ENCODE assay signal across 18 cellular contexts in genomic region chr19:6242677-6243076, GRCh38. TPM values are rescaled to one million over a fixed set of nuclear protein-coding genes. Genes with fewer than 3 reads are reported as not detected.
DNase-seq lines count a peak whose midpoint lies in the region; ATAC-seq, FAIRE-seq and TF ChIP-seq lines count a peak whose summit lies in the region.
"Had no signal": no experiment of that assay in that cellular context is flagged by ENCODE, and none has a peak within 500 bp of the region (broad histone marks: within the 10 kb centered on the region; RNA-seq: fewer than 3 reads in every experiment).

No MANE protein-coding gene starts in this region.

- H3K9ac ChIP-seq in GM23248: no peak overlapping the region

- no peaks in the 10 kb centered on the region for H3K36me3 Mint-ChIP-seq in natural killer cell treated with Interleukin-12 subunit alpha and Interleukin-12 subunit beta and Interleukin-15 and Interleukin-18, amount 100 ng/mL, for 72 hours
- H3K36me3 Mint-ChIP-seq in natural killer cell (no peaks in the 10 kb centered on the region), nephron (ENCODE audit: low read depth) (peaks cover 36% of the 10 kb centered on the region)

- no peaks in the 10 kb centered on the region for H3K9me2 ChIP-seq in GM23248 (ENCODE audit: insufficient read depth)

- peaks cover 96% of the 10 kb centered on the region for H3K79me2 ChIP-seq in GM23248 (ENCODE audit: insufficient read depth)

- H3K27ac ChIP-seq in GM23248: no peak overlapping the region
- H3K27ac ChIP-seq: gastrocnemius medialis had no signal

- H3K4me3 Mint-ChIP-seq in natural killer cell treated with Interleukin-12 subunit alpha and Interleukin-12 subunit beta and Interleukin-15 and Interleukin-18, amount 100 ng/mL, for 72 hours: no peak overlapping the region
- H3K4me3 Mint-ChIP-seq in natural killer cell (no peak overlapping the region), nephron (no peak overlapping the region)

- peaks cover 17% of the 10 kb centered on the region for H3F3A ChIP-seq in GM23248 (ENCODE audit: insufficient read depth)

- 88 to 92% methylated on average over 10 of the region's 10 CpGs for WGBS in GM23248 (ENCODE audit: low coverage in 1 of 2, low lambda C conversion rate in 2 of 2, missing lambda C conversion rate in 2 of 2), 2 experiments

- no peaks in the 10 kb centered on the region for H3K9me3 Mint-ChIP-seq in natural killer cell treated with Interleukin-12 subunit alpha and Interleukin-12 subunit beta and Interleukin-15 and Interleukin-18, amount 100 ng/mL, for 72 hours
- H3K9me3 Mint-ChIP-seq in natural killer cell (no peaks in the 10 kb centered on the region), nephron (peaks cover 18% of the 10 kb centered on the region)

- TF ChIP-seq POLR2A in GM12892 (IDR thresholded peaks at IDR 0.05; ENCODE audit: low read depth, low read length): no peak

- intact Hi-C loops in natural killer cell (cut with micrococcal nuclease): no loop called here

- peak overlapping the region; percentile 41 to 68 for H3K27ac Mint-ChIP-seq in natural killer cell treated with Interleukin-12 subunit alpha and Interleukin-12 subunit beta and Interleukin-15 and Interleukin-18, amount 100 ng/mL, for 72 hours
- H3K27ac Mint-ChIP-seq in natural killer cell (peak overlapping the region in 1 of 2 donors; percentile 95), nephron (peak overlapping the region; percentile 38 to 80 (median 60))

- ATAC-seq in natural killer cell treated with Interleukin-12 subunit alpha and Interleukin-12 subunit beta and Interleukin-15 and Interleukin-18, amount 100 ng/mL, for 72 hours: no peak
- no peak for ATAC-seq in natural killer cell
- ATAC-seq in HG03571 (IDR thresholded peaks at IDR 0.05; ENCODE audit: unreplicated experiment): no peak
- ATAC-seq: gastrocnemius medialis; naive thymus-derived CD4-positive, alpha-beta T cell; PC-3 had no signal

- no peak for TF ChIP-seq CTCF in natural killer cell (IDR thresholded peaks at IDR 0.05)
- TF ChIP-seq CTCF in bronchial epithelial cell (IDR thresholded peaks at IDR 0.05; ENCODE audit: insufficient read depth, low read length, severe bottlenecking): no peak
- no peak for TF ChIP-seq CTCF in nephron (IDR thresholded peaks at IDR 0.05; ENCODE audit: unreplicated experiment in 3 of 3)

- H3K27me3 ChIP-seq in bronchial epithelial cell (ENCODE audit: control insufficient read depth, insufficient read depth, low read length): no peaks in the 10 kb centered on the region
- no peaks in the 10 kb centered on the region for H3K27me3 ChIP-seq in GM23248 (replicated peaks; ENCODE audit: insufficient read depth)
- H3K27me3 ChIP-seq: gastrocnemius medialis, MG63 had no signal

- peak; percentile 75 for FAIRE-seq in bronchial epithelial cell (lab: Jason Lieb, UNC)
- no peak for FAIRE-seq in GM12892 (lab: Jason Lieb, UNC)
- FAIRE-seq: colon had no signal

- DNase-seq in natural killer cell treated with Interleukin-12 subunit alpha and Interleukin-12 subunit beta and Interleukin-15 and Interleukin-18, amount 100 ng/mL, for 72 hours (ENCODE audit: low spot score): no peak
- DNase-seq in natural killer cell (no peak), bronchial epithelial cell (ENCODE audit: low read depth) (no peak), GM23248 (no peak), NCI-H187 treated with DMSO at 0.1 percent for 48 hours (lab: John Stamatoyannopoulos, UW) (no peak), GM12892 (ENCODE audit: insufficient read length) (no peak)
- DNase-seq: activated CD4-positive, alpha-beta T cell treated with anti-CD3 and anti-CD28 coated beads for 48 hours; activated T-cell treated with anti-CD3 and anti-CD28 coated beads, Interleukin-2, amount 50 U/mL, for 1 hour; gastrocnemius medialis; MG63; naive thymus-derived CD4-positive, alpha-beta T cell; NCI-H1930; NCI-H524; PC-3; T1000 had no signal

- in situ Hi-C loops in GM23248 (cut with MboI): no loop called here

- H3K9me3 ChIP-seq in GM23248 (ENCODE audit: low read depth): no peaks in the 10 kb centered on the region
- H3K9me3 ChIP-seq: gastrocnemius medialis, MG63 had no signal

- H3K36me3 ChIP-seq in bronchial epithelial cell (ENCODE audit: control insufficient read depth, insufficient read depth, low read length): peaks cover 2% of the 10 kb centered on the region
- peaks cover 4% of the 10 kb centered on the region; the same call in 1 of the 2 replicates for H3K36me3 ChIP-seq in GM23248 (ENCODE audit: low read depth)
- H3K36me3 ChIP-seq: gastrocnemius medialis had no signal

- peaks cover 22% of the 10 kb centered on the region for H3K4me1 ChIP-seq in GM23248 (ENCODE audit: insufficient read depth)

- H3K4me3 ChIP-seq in bronchial epithelial cell (ENCODE audit: low read depth, low read length) (no peak overlapping the region), GM23248 (no peak overlapping the region)
- H3K4me3 ChIP-seq: gastrocnemius medialis, MG63 had no signal

- peaks cover 34 to 35% of the 10 kb centered on the region in 2 donors for H3K4me1 Mint-ChIP-seq in natural killer cell treated with Interleukin-12 subunit alpha and Interleukin-12 subunit beta and Interleukin-15 and Interleukin-18, amount 100 ng/mL, for 72 hours (ENCODE audit: low read depth in 2 of 2)
- peaks cover 32 to 54% of the 10 kb centered on the region in 2 donors for H3K4me1 Mint-ChIP-seq in natural killer cell
- peaks cover 58% of the 10 kb centered on the region for H3K4me1 Mint-ChIP-seq in nephron

- no peak overlapping the region for H3K4me2 ChIP-seq in GM23248 (ENCODE audit: unreplicated experiment)

- no peak overlapping the region for H2AFZ ChIP-seq in GM23248

- no peaks in the 10 kb centered on the region for H3K27me3 Mint-ChIP-seq in natural killer cell treated with Interleukin-12 subunit alpha and Interleukin-12 subunit beta and Interleukin-15 and Interleukin-18, amount 100 ng/mL, for 72 hours
- no peaks in the 10 kb centered on the region for H3K27me3 Mint-ChIP-seq in natural killer cell (ENCODE audit: low read depth in 2 of 2)
- H3K27me3 Mint-ChIP-seq in nephron (ENCODE audit: low read depth): no peaks in the 10 kb centered on the region
- H3K27me3 Mint-ChIP-seq: naive thymus-derived CD4-positive, alpha-beta T cell had no signal

- peaks cover 5% of the 10 kb centered on the region; the same call in 1 of the 2 replicates for H4K20me1 ChIP-seq in GM23248 (ENCODE audit: insufficient read depth)

RNA-seq across cellular contexts. Expression of gene MLLT1, which starts 37.1 kb away (rescaled TPM):
- total RNA-seq in natural killer cell treated with Interleukin-12 subunit alpha and Interleukin-12 subunit beta and Interleukin-15 and Interleukin-18, amount 100 ng/mL, for 72 hours: 100 to 1,000 TPM in 1 of 2 donors, 10 to 100 TPM in 1; 44.7 to 104 TPM
- total RNA-seq in natural killer cell (10 to 100 TPM; 30.2 to 43.8 (median 36.6) TPM), bronchial epithelial cell (2.6 and 2.9 TPM in 2 replicates)
- total RNA-seq in GM23248 (2014; rRNA removed; shearing (Covaris generic)): 17.3 and 19.1 TPM in 2 replicates
- polyA plus RNA-seq in GM23248 (2016; fragmentation: Nextera tagmentation; extraction: Ambion mirVana): 13.3 and 14.3 TPM in 2 replicates
- polyA plus RNA-seq in GM12892 (2012; ENCODE audit: missing spikeins): 7.4 TPM
